Comparison of ENCODE assay signal across 8 cellular contexts in the genomic region with DNA sequence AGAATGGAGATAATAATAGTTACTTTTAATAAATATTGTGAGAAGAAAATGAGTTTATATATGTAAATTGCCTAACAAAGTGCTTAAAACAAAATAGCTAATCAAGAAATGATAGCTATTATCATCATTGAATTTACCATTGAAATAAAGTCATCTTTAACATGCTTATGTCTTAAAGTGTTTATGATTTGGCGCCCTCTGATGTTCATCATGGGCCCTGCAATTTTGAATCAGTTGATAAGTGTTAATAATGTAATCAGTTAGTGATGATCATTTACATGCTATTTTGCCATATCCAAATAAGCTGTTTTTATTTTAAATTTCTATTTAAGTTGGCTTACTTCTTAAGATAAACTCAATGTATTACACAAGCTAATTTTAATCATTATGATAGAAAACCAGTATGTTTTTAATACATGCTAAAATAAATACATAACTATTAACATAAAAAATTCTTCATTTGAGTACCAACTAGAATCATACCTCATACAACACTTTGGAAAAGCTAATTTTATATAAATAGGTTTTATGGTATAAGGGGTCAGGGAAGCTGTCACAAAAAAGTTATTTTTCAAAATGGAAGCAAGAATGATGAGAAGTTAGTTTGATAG. TPM values are rescaled to one million over a fixed set of nuclear protein-coding genes. Genes with fewer than 3 reads are reported as not detected.
A peak's percentile ranks its signal among the peaks of the same experiment; 100 is the strongest.
DNase-seq lines count a peak whose midpoint lies in the region; ATAC-seq lines count a peak whose summit lies in the region.

No MANE protein-coding gene starts in this region.

- peak; percentile 52 for ATAC-seq in HG03103 (IDR thresholded peaks at IDR 0.05; ENCODE audit: low read depth, unreplicated experiment)
- no peak for ATAC-seq in left cardiac atrium
- no peak for ATAC-seq in HG02870 (IDR thresholded peaks at IDR 0.05; ENCODE audit: unreplicated experiment)
- ATAC-seq in activated CD4-positive, CD25-positive, alpha-beta regulatory T cell treated with anti-CD3 and anti-CD28 coated beads, Interleukin-2, amount 50 U/mL, for 24 hours, result no peak

- peak; percentile 57 for DNase-seq in GM03348 (ENCODE audit: low spot score)
- DNase-seq in NCI-H774 (lab: John Stamatoyannopoulos, UW), result peak; percentile 52
- DNase-seq in activated naive CD4-positive, alpha-beta T cell treated with Interleukin-2 at 50 U/mL for 16 hours, result peak; percentile 43
- DNase-seq in left cardiac atrium, result peak; percentile 30
- peak; percentile 21 for DNase-seq in stimulated activated CD4-positive, alpha-beta T cell treated with anti-CD3 and anti-CD28 coated beads, Interleukin-12 subunit alpha, Interleukin-12 subunit beta, amount 100 ng/mL, for 4 hours

- intact Hi-C loops in left cardiac atrium (cut with DNase I), result loop anchor here (1.0 to 2.0 kb wide), 2 partner anchors 244 kb away; no protein-coding TSS in a partner anchor

RNA-seq across cellular contexts. Expression of a gene that starts 39.2 kb away (rescaled TPM):
- 10 to 100 TPM; 27.9 to 50.4 TPM for total RNA-seq in left cardiac atrium
